In genomic region chr13:49302222-49302621, GRCh38 we compare ENCODE assay signal across 1 cellular context.
TF ChIP-seq lines count a peak whose summit lies in the region.

No MANE protein-coding gene starts in this region.

TF ChIP-seq in IMR-90, 13 proteins besides CTCF, POLR2A, EP300 and RAD21:
- TF ChIP-seq CHD1 (IDR thresholded peaks at IDR 0.05; ENCODE audit: low read depth, low read length) = no peak
- TF ChIP-seq NFE2L2 (IDR thresholded peaks at IDR 0.05; ENCODE audit: low read depth, low read length) = no peak
TF ChIP-seq in IMR-90: peak in this region for 0.
